23 cellular contexts compared by ENCODE assay signal in the genomic region with DNA sequence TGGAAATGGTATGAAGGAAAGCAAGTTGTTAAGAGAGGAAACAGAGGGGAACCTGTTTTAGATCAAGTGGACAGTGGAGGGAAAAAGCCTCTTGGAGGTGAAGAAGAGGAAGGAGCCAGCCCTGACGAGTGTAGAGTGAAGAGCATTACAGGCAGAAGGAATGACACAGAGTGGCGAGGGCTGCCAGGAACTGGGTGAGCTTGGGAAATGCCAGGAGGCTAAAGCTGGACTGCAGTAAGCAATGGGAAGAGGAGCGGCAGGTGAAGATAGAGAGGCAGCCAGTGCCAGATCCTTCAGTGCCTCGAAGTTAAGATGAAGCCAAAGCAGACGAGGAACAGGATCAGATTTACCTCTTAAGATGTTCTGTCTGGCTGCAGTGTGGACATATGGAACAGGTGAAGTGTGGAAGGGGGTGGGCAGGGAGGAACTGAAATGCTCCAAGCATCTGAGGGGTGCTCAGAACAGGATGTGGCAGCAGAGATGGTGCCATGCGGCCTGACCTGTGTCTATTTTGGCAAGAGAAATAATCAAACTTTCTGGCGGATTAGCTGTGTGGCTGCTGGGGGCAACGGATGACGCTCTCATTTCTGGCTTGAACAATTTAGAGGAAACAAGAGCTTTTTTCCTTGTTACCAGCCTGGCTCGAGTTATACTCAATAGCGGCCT.
DNase-seq lines count a peak whose midpoint lies in the region; ATAC-seq and TF ChIP-seq lines count a peak whose summit lies in the region.
"Had no signal": no experiment of that assay in that cellular context is flagged by ENCODE, and none has a peak within 500 bp of the region (broad histone marks: within the 10 kb centered on the region; RNA-seq: fewer than 3 reads in every experiment).

No MANE protein-coding gene starts in this region.

- peak overlapping the region; percentile 26 for H3K27ac ChIP-seq in SJCRH30
- no peak overlapping the region for H3K27ac ChIP-seq in CD4-positive, alpha-beta memory T cell (ENCODE audit: low read depth, low read length)

- H3K27me3 ChIP-seq in MG63 (no peaks in the 10 kb centered on the region), SJCRH30 (no peaks in the 10 kb centered on the region; the same call in 1 of the 2 replicates)
- no peaks in the 10 kb centered on the region for H3K27me3 ChIP-seq in CD4-positive, alpha-beta memory T cell (ENCODE audit: insufficient read depth, low read length)

- H3K4me1 Mint-ChIP-seq in neural crest cell: peaks cover 12% of the 10 kb centered on the region
- no peaks in the 10 kb centered on the region for H3K4me1 Mint-ChIP-seq in CD4-positive, alpha-beta memory T cell

- H3K27ac Mint-ChIP-seq in neural crest cell (ENCODE audit: unreplicated experiment): peak overlapping the region; percentile 32
- no peak overlapping the region for H3K27ac Mint-ChIP-seq in CD4-positive, alpha-beta memory T cell
- H3K27ac Mint-ChIP-seq: CD8-positive, alpha-beta T cell had no signal

- TF ChIP-seq CTCF in neural crest cell (conservative IDR thresholded peaks at IDR 0.05): no peak

- POLR2A ChIA-PET in CD4-positive, alpha-beta memory T cell (lab: Charles Lee; ENCODE audit: partially characterized antibody): no interaction called here

- H3K27me3 Mint-ChIP-seq in neural crest cell (ENCODE audit: low read depth): peaks cover 9% of the 10 kb centered on the region
- no peaks in the 10 kb centered on the region for H3K27me3 Mint-ChIP-seq in CD4-positive, alpha-beta memory T cell

- DNase-seq in Ammon's horn (ENCODE audit: low spot score): peak; percentile 39
- peak; percentile 8 for DNase-seq in MG63
- peak; percentile 44 to 60 for DNase-seq in SJCRH30
- no peak for DNase-seq in neural crest cell (ENCODE audit: low read depth, low spot score)
- DNase-seq in CD4-positive, alpha-beta memory T cell: no peak
- no peak for DNase-seq in MV-4-11 (lab: John Stamatoyannopoulos, UW)
- DNase-seq: Caco-2; CD8-positive, alpha-beta T cell; DMS79; EL; GDM1; Karpas-422; NCI-H1105 treated with DMSO at 0.1 percent for 48 hours; NCI-H146; NCI-H1930; NCI-H226; NCI-H510A; NCI-H748 treated with DMSO at 0.1 percent for 48 hours; RPMI8226; SHP77 had no signal

- H3K9me3 Mint-ChIP-seq in neural crest cell: no peaks in the 10 kb centered on the region
- H3K9me3 Mint-ChIP-seq in CD4-positive, alpha-beta memory T cell: peaks cover 0 to 11% (median 3%) of the 10 kb centered on the region in 8 donors
- H3K9me3 Mint-ChIP-seq: CD8-positive, alpha-beta T cell had no signal

- CTCF ChIA-PET in CD4-positive, alpha-beta memory T cell (lab: Charles Lee; ENCODE audit: partially characterized antibody): no interaction called here

- peaks cover 14% of the 10 kb centered on the region for H3K4me1 ChIP-seq in SJCRH30
- H3K4me1 ChIP-seq in CD4-positive, alpha-beta memory T cell (ENCODE audit: insufficient read depth, low read length): no peaks in the 10 kb centered on the region
- H3K4me1 ChIP-seq: Caco-2 had no signal

- no peak for ATAC-seq in GM19023 (IDR thresholded peaks at IDR 0.05; ENCODE audit: unreplicated experiment)
- ATAC-seq: CD8-positive, alpha-beta T cell; GM12878; HepG2 had no signal

- intact Hi-C loops in CD4-positive, alpha-beta memory T cell (cut with micrococcal nuclease): no loop called here

- H3K9me3 ChIP-seq in MG63 (no peaks in the 10 kb centered on the region), SJCRH30 (replicated peaks) (no peaks in the 10 kb centered on the region; the same call in 1 of the 2 replicates)
- H3K9me3 ChIP-seq in CD4-positive, alpha-beta memory T cell (ENCODE audit: control insufficient read depth in 1 of 2, low read length in 2 of 2): no peaks in the 10 kb centered on the region
- H3K9me3 ChIP-seq: Caco-2 had no signal

- no peak overlapping the region for H3K4me3 ChIP-seq in MG63
- no peak overlapping the region for H3K4me3 ChIP-seq in SJCRH30
- no peak overlapping the region for H3K4me3 ChIP-seq in CD4-positive, alpha-beta memory T cell (ENCODE audit: low read length in 2 of 2)
- H3K4me3 ChIP-seq: GM12878 had no signal

- H3K36me3 ChIP-seq in MG63 (no peaks in the 10 kb centered on the region), SJCRH30 (no peaks in the 10 kb centered on the region)
- no peaks in the 10 kb centered on the region for H3K36me3 ChIP-seq in CD4-positive, alpha-beta memory T cell (ENCODE audit: insufficient read depth, low read length)

- H3K36me3 Mint-ChIP-seq in neural crest cell (ENCODE audit: low read depth): no peaks in the 10 kb centered on the region
- no peaks in the 10 kb centered on the region for H3K36me3 Mint-ChIP-seq in CD4-positive, alpha-beta memory T cell
- H3K36me3 Mint-ChIP-seq: CD8-positive, alpha-beta T cell had no signal

- H3K4me3 Mint-ChIP-seq in neural crest cell: no peak overlapping the region
- no peak overlapping the region for H3K4me3 Mint-ChIP-seq in CD4-positive, alpha-beta memory T cell
- H3K4me3 Mint-ChIP-seq: CD8-positive, alpha-beta T cell had no signal

Comparison
In these comparisons a context has a peak if more than half of its experiments do, and no peak if none do; other contexts are left out.
1. DNase-seq: peak in Ammon's horn (single experiment), MG63 (single experiment) and SJCRH30 (2 of 2); none in neural crest cell (single experiment), CD4-positive, alpha-beta memory T cell (0 of 5) and MV-4-11 (single experiment).